Comparison of ENCODE assay signal across 8 cellular contexts in genomic region chr5:119355244-119355635, GRCh38. TPM values are rescaled to one million over a fixed set of nuclear protein-coding genes. Genes with fewer than 3 reads are reported as not detected.
DNase-seq lines count a peak whose midpoint lies in the region; ATAC-seq and TF ChIP-seq lines count a peak whose summit lies in the region.

No MANE protein-coding gene starts in this region.

- TF ChIP-seq CTCF in GM23338 (conservative IDR thresholded peaks at IDR 0.05; ENCODE audit: low read depth in 2 of 2) (no peak), neural cell (IDR thresholded peaks at IDR 0.05; ENCODE audit: poor library complexity, severe bottlenecking) (no peak)

- no peaks in the 10 kb centered on the region for H3K36me3 Mint-ChIP-seq in GM23338 (ENCODE audit: low read depth)

- H3F3A ChIP-seq in GM23338 (replicated peaks; ENCODE audit: low read depth), result no peaks in the 10 kb centered on the region
- H3F3A ChIP-seq in neural cell (ENCODE audit: insufficient read depth, low read length, poor library complexity, severe bottlenecking), result no peaks in the 10 kb centered on the region

- H2AFZ ChIP-seq in ACC112 (ENCODE audit: low read length, unreplicated experiment) (peak overlapping the region; percentile 62), GM23338 (0 out of 2 replicates have a peak overlapping the region, but pooled peaks have one; percentile 26), neural cell (ENCODE audit: low read depth, low read length) (no peak overlapping the region)

- peak overlapping the region; percentile 91 for H3K4me3 Mint-ChIP-seq in GM23338

- no peak for TF ChIP-seq RAD21 in neural cell (conservative IDR thresholded peaks at IDR 0.05)

- H3K27ac ChIP-seq in ACC112 (ENCODE audit: low read depth, low read length) (no peak overlapping the region), GM23338 (ENCODE audit: low read depth) (no peak overlapping the region), neural cell (ENCODE audit: low read length) (no peak overlapping the region)

- H3K27me3 Mint-ChIP-seq in GM23338 (ENCODE audit: insufficient read depth, low read depth, poor library complexity), result peaks cover 6% of the 10 kb centered on the region

- H3K79me2 ChIP-seq in ACC112 (ENCODE audit: control insufficient read depth, insufficient read depth, low read length, unreplicated experiment), result peaks cover 7% of the 10 kb centered on the region
- peaks cover 8% of the 10 kb centered on the region for H3K79me2 ChIP-seq in GM23338 (replicated peaks; ENCODE audit: insufficient read depth)
- no peaks in the 10 kb centered on the region for H3K79me2 ChIP-seq in neural cell (replicated peaks; ENCODE audit: insufficient read depth, low read length)

- no peak overlapping the region for H3K9ac ChIP-seq in endocrine pancreas (ENCODE audit: control insufficient read depth, insufficient read depth, low read length)
- no peak overlapping the region for H3K9ac ChIP-seq in neural cell (ENCODE audit: low read length)

- no peaks in the 10 kb centered on the region for H3K36me3 ChIP-seq in ACC112 (ENCODE audit: insufficient read depth, low read length)
- H3K36me3 ChIP-seq in GM23338 (ENCODE audit: insufficient read depth), result no peaks in the 10 kb centered on the region
- H3K36me3 ChIP-seq in endocrine pancreas (ENCODE audit: control insufficient read depth, insufficient read depth, low read length), result no peaks in the 10 kb centered on the region
- no peaks in the 10 kb centered on the region for H3K36me3 ChIP-seq in neural cell (ENCODE audit: insufficient read depth, low read length)

- no peaks in the 10 kb centered on the region for H4K20me1 ChIP-seq in GM23338 (replicated peaks; ENCODE audit: insufficient read depth)
- no peaks in the 10 kb centered on the region for H4K20me1 ChIP-seq in neural cell (ENCODE audit: insufficient read depth)

- peak; percentile 76 for ATAC-seq in GM23338
- ATAC-seq in HG03159 (IDR thresholded peaks at IDR 0.05; ENCODE audit: unreplicated experiment), result no peak

- H3K9me3 ChIP-seq in endocrine pancreas (ENCODE audit: control insufficient read depth, low read length), result no peaks in the 10 kb centered on the region
- H3K9me3 ChIP-seq in neural cell (ENCODE audit: low read length), result no peaks in the 10 kb centered on the region

- DNase-seq in GM23338 (ENCODE audit: low spot score), result peak; percentile 75
- peak; percentile 35 for DNase-seq in T-helper 9 cell
- DNase-seq in SW480 (ENCODE audit: low spot score), result no peak
- no peak for DNase-seq in DMS79 (lab: John Stamatoyannopoulos, UW)

- H3K27me3 ChIP-seq in ACC112 (ENCODE audit: insufficient read depth, low read length), result no peaks in the 10 kb centered on the region
- peaks cover 29% of the 10 kb centered on the region; the same call in 1 of the 2 replicates for H3K27me3 ChIP-seq in GM23338 (ENCODE audit: insufficient read depth)
- no peaks in the 10 kb centered on the region for H3K27me3 ChIP-seq in endocrine pancreas (ENCODE audit: control insufficient read depth, insufficient read depth, low read length)
- H3K27me3 ChIP-seq in neural cell (ENCODE audit: insufficient read depth, low read depth, low read length), result peaks cover 34% of the 10 kb centered on the region

- H3K27ac Mint-ChIP-seq in GM23338, result no peak overlapping the region

- TF ChIP-seq EP300 in neural cell (conservative IDR thresholded peaks at IDR 0.05; ENCODE audit: poor library complexity, severe bottlenecking), result no peak

- peak overlapping the region; percentile 86 for H3K4me2 ChIP-seq in GM23338
- H3K4me2 ChIP-seq in neural cell (ENCODE audit: low read length), result peak overlapping the region; percentile 37

- H3K4me3 ChIP-seq in ACC112 (ENCODE audit: low read depth, low read length) (peak overlapping the region; percentile 84), GM23338 (peak overlapping the region; percentile 67), endocrine pancreas (ENCODE audit: control insufficient read depth, insufficient read depth, low read length) (peak overlapping the region; percentile 34), neural cell (ENCODE audit: low read length) (peak overlapping the region; percentile 64)

- peaks cover 60% of the 10 kb centered on the region for H3K4me1 Mint-ChIP-seq in GM23338

- H3K9me2 ChIP-seq in GM23338 (ENCODE audit: insufficient read depth) (no peaks in the 10 kb centered on the region; the same call in 1 of the 2 replicates), neural cell (ENCODE audit: insufficient read depth, low read length) (no peaks in the 10 kb centered on the region)

- H3K4me1 ChIP-seq in ACC112 (ENCODE audit: control insufficient read depth, insufficient read depth, low read length, unreplicated experiment), result peaks cover 8% of the 10 kb centered on the region
- H3K4me1 ChIP-seq in GM23338 (ENCODE audit: insufficient read depth), result peaks cover 64% of the 10 kb centered on the region
- peaks cover 5% of the 10 kb centered on the region for H3K4me1 ChIP-seq in endocrine pancreas (ENCODE audit: control insufficient read depth, insufficient read depth, low read length)

- H3K9me3 Mint-ChIP-seq in GM23338, result no peaks in the 10 kb centered on the region

TF ChIP-seq in GM23338, 12 proteins besides CTCF, POLR2A, EP300 and RAD21:
- no peak for TF ChIP-seq EZH2phosphoT487 (IDR thresholded peaks at IDR 0.05; ENCODE audit: unreplicated experiment)

TF ChIP-seq in neural cell, 6 proteins besides CTCF, POLR2A, EP300 and RAD21:
- TF ChIP-seq POLR2AphosphoS5 (IDR thresholded peaks at IDR 0.05), result no peak

RNA-seq across cellular contexts. Expression of gene TNFAIP8, which starts 0.6 kb away (rescaled TPM):
- 29.2 and 30.1 TPM in 2 replicates for total RNA-seq in GM23338 (2014; rRNA removed; shearing (Covaris generic))
- polyA plus RNA-seq in GM23338 (2016; fragmentation: Nextera tagmentation; extraction: Ambion mirVana) (10.6 and 12.8 TPM in 2 replicates), neural cell (0.26 and 1.1 TPM in 2 replicates)
- polyA minus RNA-seq in neural cell, result 0.73 and 1.4 TPM in 2 replicates

Comparison
In these comparisons a context has a peak if more than half of its experiments do, and no peak if none do; other contexts are left out.
1. H3K4me3 ChIP-seq: peak in every context shown above with its lines; median percentile 84 in ACC112; 67 in GM23338; 64 in neural cell; 34 in endocrine pancreas.
2. DNase-seq: peak in GM23338 (single experiment) and T-helper 9 cell (single experiment); none in SW480 (single experiment) and DMS79 (single experiment).